Comparison of ENCODE assay signal across 1 cellular context in the genomic region with DNA sequence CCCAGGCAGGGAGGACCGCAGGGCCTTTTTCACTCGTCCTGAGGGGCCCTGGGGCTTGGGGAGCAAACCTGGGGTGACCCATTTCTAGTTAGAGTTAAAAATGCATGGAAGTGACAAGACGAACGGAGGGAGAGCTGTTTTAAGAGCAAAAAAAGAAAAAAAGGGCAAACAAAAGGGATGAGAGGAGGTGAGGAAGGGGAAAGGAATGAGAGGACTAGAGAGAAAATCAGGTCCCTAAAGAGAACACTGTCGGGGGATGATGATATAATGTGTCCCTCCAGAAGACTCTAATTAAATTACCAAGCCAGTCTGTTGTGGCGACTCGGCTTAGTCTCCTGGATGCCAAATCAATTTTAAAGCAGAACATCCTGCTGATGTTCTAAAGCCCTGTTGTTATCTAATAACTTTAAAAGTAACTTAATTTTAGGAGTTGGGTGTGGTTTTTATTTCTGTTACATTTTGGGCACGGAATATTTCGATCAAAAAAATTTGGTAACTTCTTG.
TF ChIP-seq lines count a peak whose summit lies in the region.

No MANE protein-coding gene starts in this region.

TF ChIP-seq in endothelial cell of umbilical vein, 7 proteins besides CTCF, POLR2A, EP300 and RAD21:
- TF ChIP-seq EZH2 (IDR thresholded peaks at IDR 0.05; ENCODE audit: borderline replicate concordance, low read depth, low read length, severe bottlenecking) (no peak), GATA2 (IDR thresholded peaks at IDR 0.05; ENCODE audit: insufficient read depth, insufficient read length, low read depth, low read length) (no peak), JUN (IDR thresholded peaks at IDR 0.05; ENCODE audit: borderline replicate concordance, insufficient read depth, insufficient read length, low read depth) (no peak)
